In genomic region chr10:26621243-26621888, GRCh38 we compare ENCODE assay signal across 19 cellular contexts.
DNase-seq lines count a peak whose midpoint lies in the region; ATAC-seq, FAIRE-seq and TF ChIP-seq lines count a peak whose summit lies in the region.
"Had no signal": no experiment of that assay in that cellular context is flagged by ENCODE, and none has a peak within 500 bp of the region (broad histone marks: within the 10 kb centered on the region; RNA-seq: fewer than 3 reads in every experiment).

No MANE protein-coding gene starts in this region.

- no peaks in the 10 kb centered on the region for H3K36me3 ChIP-seq in breast epithelium
- H3K36me3 ChIP-seq in H1 (ENCODE audit: control insufficient read depth in 2 of 4, insufficient read depth in 4 of 4, low read length in 3 of 4) = no peaks in the 10 kb centered on the region
- H3K36me3 ChIP-seq in SJCRH30 = no peaks in the 10 kb centered on the region
- H3K36me3 ChIP-seq: left ventricle myocardium inferior had no signal

- DNase-seq in MCF 10A (ENCODE audit: unreplicated experiment) = peak; percentile 1
- no peak for DNase-seq in breast epithelium (ENCODE audit: low spot score in 2 of 2)
- DNase-seq in H1 (ENCODE audit: low read depth in 1 of 2, low spot score in 2 of 2) = no peak
- DNase-seq in mesothelial cell of epicardium (ENCODE audit: low spot score in 2 of 2, unreplicated experiment in 2 of 2) = no peak
- DNase-seq in sciatic nerve (ENCODE audit: low spot score) = no peak
- no peak for DNase-seq in SJCRH30
- DNase-seq in effector CD4-positive, alpha-beta T cell = no peak
- DNase-seq: activated naive CD4-positive, alpha-beta T cell treated with anti-CD3 and anti-CD28 coated beads, Interleukin-2, amount 10 ng/mL, durations not matched to agents 7 days and 5 days; CD8-positive, alpha-beta memory T cell; DMS79 treated with DMSO at 0.1 percent for 48 hours; GOT3; NCI-H187; NCI-H345; NK-92 treated with Interleukin-12 subunit alpha and Interleukin-12 subunit beta, amount 100 ng/mL, for 24 hours had no signal

- no peak overlapping the region for H4K8ac ChIP-seq in H1 (ENCODE audit: extremely low read depth, insufficient read depth, low read length)

- H3K79me1 ChIP-seq in H1 (ENCODE audit: low read depth, low read length) = no peaks in the 10 kb centered on the region

- TF ChIP-seq CTCF in MCF 10A (IDR thresholded peaks at IDR 0.05; ENCODE audit: unreplicated experiment) (no peak), breast epithelium (IDR thresholded peaks at IDR 0.05) (no peak), H1 (IDR thresholded peaks at IDR 0.05; ENCODE audit: control extremely low read depth in 1 of 3, insufficient read depth in 1 of 3, low read depth in 1 of 3, low read length in 3 of 3) (no peak), mesothelial cell of epicardium (IDR thresholded peaks at IDR 0.05; ENCODE audit: unreplicated experiment) (no peak)

- H3K4me1 Mint-ChIP-seq in MCF 10A (ENCODE audit: insufficient read depth, unreplicated experiment) (peaks cover 9% of the 10 kb centered on the region), mesothelial cell of epicardium (no peaks in the 10 kb centered on the region)
- H3K4me1 Mint-ChIP-seq: CD8-positive, alpha-beta memory T cell had no signal

- no peak overlapping the region for H2BK120ac ChIP-seq in H1 (replicated peaks; ENCODE audit: low read depth, low read length)

- H3K4me3 ChIP-seq in breast epithelium (no peak overlapping the region), H1 (ENCODE audit: extremely low read depth in 1 of 4, insufficient read depth in 2 of 4, low read depth in 3 of 4, low read length in 4 of 4) (no peak overlapping the region), SJCRH30 (no peak overlapping the region)

- peak overlapping the region; percentile 64 to 68; a peak in 2 of 4 replicates for H3K4me2 ChIP-seq in H1 (ENCODE audit: insufficient read depth in 1 of 2, low read depth in 2 of 2, low read length in 2 of 2)

- H3K9ac ChIP-seq in H1 (replicated peaks in 1 of 4; ENCODE audit: extremely low read depth in 1 of 4, low read depth in 3 of 4, low read length in 3 of 4) = no peak overlapping the region
- H3K9ac ChIP-seq: parathyroid adenoma had no signal

- H3K36me3 Mint-ChIP-seq in MCF 10A (ENCODE audit: insufficient read depth, unreplicated experiment) (no peaks in the 10 kb centered on the region), mesothelial cell of epicardium (no peaks in the 10 kb centered on the region)
- H3K36me3 Mint-ChIP-seq: activated naive CD4-positive, alpha-beta T cell treated with anti-CD3 and anti-CD28 coated beads, Interleukin-2, amount 10 ng/mL, durations not matched to agents 7 days and 5 days; CD8-positive, alpha-beta memory T cell had no signal

- H2BK20ac ChIP-seq in H1 (ENCODE audit: low read length) = no peak overlapping the region

- no peak overlapping the region for H3K4ac ChIP-seq in H1 (replicated peaks; ENCODE audit: insufficient read length, low read depth, low read length)

- H3K27me3 Mint-ChIP-seq in MCF 10A (ENCODE audit: insufficient read depth, unreplicated experiment) (peaks cover 16% of the 10 kb centered on the region), mesothelial cell of epicardium (ENCODE audit: low read depth) (peaks cover 54% of the 10 kb centered on the region)

- H3K23me2 ChIP-seq in H1 (ENCODE audit: low read depth, low read length) = no peaks in the 10 kb centered on the region; the same call in 1 of the 2 replicates

- H3K27ac Mint-ChIP-seq in MCF 10A (ENCODE audit: low read depth, unreplicated experiment) = no peak overlapping the region
- H3K27ac Mint-ChIP-seq in mesothelial cell of epicardium = no peak overlapping the region
- H3K27ac Mint-ChIP-seq: activated naive CD4-positive, alpha-beta T cell treated with anti-CD3 and anti-CD28 coated beads, Interleukin-2, amount 10 ng/mL, durations not matched to agents 7 days and 5 days had no signal

- H3K9me3 Mint-ChIP-seq in MCF 10A (ENCODE audit: unreplicated experiment) = no peaks in the 10 kb centered on the region
- H3K9me3 Mint-ChIP-seq in mesothelial cell of epicardium = no peaks in the 10 kb centered on the region
- H3K9me3 Mint-ChIP-seq: activated naive CD4-positive, alpha-beta T cell treated with anti-CD3 and anti-CD28 coated beads, Interleukin-2, amount 10 ng/mL, durations not matched to agents 7 days and 5 days; CD8-positive, alpha-beta memory T cell had no signal

- no peak overlapping the region for H3K18ac ChIP-seq in H1 (ENCODE audit: extremely low read depth, low read length)

- WGBS in H1 (ENCODE audit: extremely low coverage in 1 of 2, insufficient coverage in 1 of 2, insufficient read length in 1 of 2, insufficient replicate concordance in 2 of 2, low coverage in 1 of 2, low lambda C conversion rate in 2 of 2, missing lambda C conversion rate in 1 of 2), 2 experiments = 93% methylated on average over 7 of the region's 7 CpGs; no CpG with 5 or more reads in 1 of the 2 experiments

- POLR2A ChIA-PET in MCF 10A (lab: Yijun Ruan, JAX) = interaction anchor here (0.6 to 1.5 kb wide), 4 partner anchors 9 to 77 kb away, joined by 3 to 6 read pairs (median 4); partner anchors contain the start of gene PDSS1
- POLR2A ChIA-PET in H1 (lab: Charles Lee; ENCODE audit: partially characterized antibody) = interaction anchor here (0.6 kb wide), 2 partner anchors 21 to 25 kb away, joined by 3 to 4 read pairs; no protein-coding TSS in a partner anchor

- TF ChIP-seq EP300 in H1 (IDR thresholded peaks at IDR 0.05; ENCODE audit: borderline replicate concordance in 1 of 2, low read depth in 2 of 2, low read length in 2 of 2) = no peak

- H2BK5ac ChIP-seq in H1 (ENCODE audit: low read depth, low read length) = no peak overlapping the region

- no peak overlapping the region for H3K23ac ChIP-seq in H1 (ENCODE audit: insufficient read length)

- H3K27ac ChIP-seq in breast epithelium (no peak overlapping the region), H1 (ENCODE audit: low read depth, low read length) (no peak overlapping the region), SJCRH30 (no peak overlapping the region)
- H3K27ac ChIP-seq: coronary artery, left ventricle myocardium inferior, parathyroid adenoma had no signal

- no peak overlapping the region for H4K5ac ChIP-seq in H1 (ENCODE audit: insufficient read length, low read depth, low read length)

- no peaks in the 10 kb centered on the region for H3K79me2 ChIP-seq in H1 (ENCODE audit: control insufficient read depth in 1 of 2, insufficient read depth in 2 of 2, low read length in 2 of 2)
- H3K79me2 ChIP-seq: parathyroid adenoma had no signal

- H2AK5ac ChIP-seq in H1 (ENCODE audit: low read depth, low read length) = no peak overlapping the region

- no peaks in the 10 kb centered on the region for H3K9me3 ChIP-seq in breast epithelium
- H3K9me3 ChIP-seq in H1 (ENCODE audit: insufficient read depth in 2 of 2, low read depth in 1 of 2, low read length in 1 of 2) = no peaks in the 10 kb centered on the region
- H3K9me3 ChIP-seq in SJCRH30 (replicated peaks) = no peaks in the 10 kb centered on the region
- H3K9me3 ChIP-seq: left ventricle myocardium inferior had no signal

- no peak overlapping the region for H2BK12ac ChIP-seq in H1 (ENCODE audit: low read depth, low read length)

- FAIRE-seq in H1 (lab: Jason Lieb, UNC) = no peak
- FAIRE-seq: HepG2 had no signal

- peak overlapping the region; percentile 67 for H3K4me3 Mint-ChIP-seq in MCF 10A (ENCODE audit: unreplicated experiment)
- peak overlapping the region; percentile 52 for H3K4me3 Mint-ChIP-seq in mesothelial cell of epicardium
- H3K4me3 Mint-ChIP-seq: activated naive CD4-positive, alpha-beta T cell treated with anti-CD3 and anti-CD28 coated beads, Interleukin-2, amount 10 ng/mL, durations not matched to agents 7 days and 5 days had no signal

- H2BK15ac ChIP-seq in H1 (ENCODE audit: low read length) = no peak overlapping the region

- H3K4me1 ChIP-seq in breast epithelium = no peaks in the 10 kb centered on the region
- no peaks in the 10 kb centered on the region for H3K4me1 ChIP-seq in H1 (replicated peaks in 1 of 4; ENCODE audit: control insufficient read depth in 3 of 4, insufficient read depth in 4 of 4, low read length in 3 of 4)
- H3K4me1 ChIP-seq in SJCRH30 = no peaks in the 10 kb centered on the region
- H3K4me1 ChIP-seq: parathyroid adenoma had no signal

- BruUV-seq in MCF 10A (replicated peaks; lab: Mats Ljungman, UMichigan) = no TSS peak

- CTCF ChIA-PET in MCF 10A (lab: Yijun Ruan, JAX) (interaction anchor here (0.6 to 1.2 kb wide), 6 partner anchors 10 to 488 kb away, joined by 3 to 6 read pairs (median 4); no protein-coding TSS in a partner anchor), H1 (lab: Charles Lee; ENCODE audit: partially characterized antibody) (interaction anchor here (0.6 to 2.4 kb wide), 4 partner anchors 15 to 485 kb away, joined by 3 to 7 read pairs (median 4); no protein-coding TSS in a partner anchor)

- no peak overlapping the region for H3K56ac ChIP-seq in H1 (replicated peaks; ENCODE audit: insufficient read length, low read depth, low read length)

- TF ChIP-seq POLR2A in breast epithelium (IDR thresholded peaks at IDR 0.05) = no peak
- TF ChIP-seq POLR2A in H1 (IDR thresholded peaks at IDR 0.05; ENCODE audit: control extremely low read depth in 1 of 2, low read depth in 2 of 2, low read length in 2 of 2) = no peak

- no peak for TF ChIP-seq RAD21 in H1 (IDR thresholded peaks at IDR 0.05 in 1 of 2, conservative IDR thresholded peaks at IDR 0.05 in 1 of 2; ENCODE audit: low read depth in 2 of 2, low read length in 2 of 2)

- intact Hi-C loops in MCF 10A (cut with micrococcal nuclease) (no loop called here), breast epithelium (cut with DNase I; ENCODE audit: low total_unique reads) (no loop called here), sciatic nerve (cut with DNase I) (no loop called here)

- H4K20me1 ChIP-seq in H1 (replicated peaks in 1 of 2; ENCODE audit: control insufficient read depth in 1 of 2, insufficient read depth in 2 of 2, low read length in 2 of 2) = no peaks in the 10 kb centered on the region

- no peak for ATAC-seq in sciatic nerve
- no peak for ATAC-seq in GM21526 (IDR thresholded peaks at IDR 0.05; ENCODE audit: low FRiP score, unreplicated experiment)

- H4K91ac ChIP-seq in H1 (replicated peaks; ENCODE audit: insufficient read length, low read length) = no peak overlapping the region

- no peak overlapping the region for H3K14ac ChIP-seq in H1 (ENCODE audit: insufficient read length)

- peak overlapping the region; percentile 96; the same call in 1 of the 2 replicates for H2AFZ ChIP-seq in H1 (ENCODE audit: low read length)

- H3K27me3 ChIP-seq in breast epithelium (peaks cover 0 to 11% of the 10 kb centered on the region in 2 donors), H1 (replicated peaks in 1 of 4; ENCODE audit: control insufficient read depth in 3 of 4, extremely low read depth in 1 of 4, insufficient read depth in 3 of 4, low read length in 3 of 4) (no peaks in the 10 kb centered on the region; a peak in 2 of 7 replicates), SJCRH30 (peaks cover 4% of the 10 kb centered on the region; the same call in 1 of the 2 replicates)

TF ChIP-seq in H1, 55 proteins besides CTCF, POLR2A, EP300 and RAD21:
- no peak for TF ChIP-seq CHD2 (IDR thresholded peaks at IDR 0.05; ENCODE audit: low read length)
